ENCODE assay signal across 11 cellular contexts in genomic region chr16:83925957-83926725, GRCh38. TPM values are rescaled to one million over a fixed set of nuclear protein-coding genes. Genes with fewer than 3 reads are reported as not detected.
DNase-seq lines count a peak whose midpoint lies in the region; ATAC-seq and TF ChIP-seq lines count a peak whose summit lies in the region.
"Had no signal": no experiment of that assay in that cellular context is flagged by ENCODE, and none has a peak within 500 bp of the region (broad histone marks: within the 10 kb centered on the region; RNA-seq: fewer than 3 reads in every experiment).

No MANE protein-coding gene starts in this region.

- POLR2A ChIA-PET in GM10248 (lab: Yijun Ruan, JAX): no interaction called here
- POLR2A ChIA-PET in WTC11 (lab: Charles Lee): no interaction called here
- POLR2A ChIA-PET in naive thymus-derived CD4-positive, alpha-beta T cell (lab: Charles Lee): no interaction called here

- peak; percentile 8; the same call in 1 of the 2 replicates for ATAC-seq in WTC11
- ATAC-seq in naive thymus-derived CD4-positive, alpha-beta T cell: peak; percentile 5
- ATAC-seq in HG02884 (IDR thresholded peaks at IDR 0.05; ENCODE audit: unreplicated experiment): no peak
- ATAC-seq in HG03432 (IDR thresholded peaks at IDR 0.05; ENCODE audit: unreplicated experiment): no peak

- H3K36me3 ChIP-seq in naive thymus-derived CD4-positive, alpha-beta T cell (ENCODE audit: control insufficient read depth in 2 of 3, insufficient read depth in 3 of 3, low read length in 3 of 3): peaks cover 0 to 4% (median 3%) of the 10 kb centered on the region in 3 experiments
- H3K36me3 ChIP-seq in vagina: no peaks in the 10 kb centered on the region

- TF ChIP-seq CTCF in GM10248 (IDR thresholded peaks at IDR 0.05; ENCODE audit: control extremely low read depth, extremely low read depth, low read depth, missing control alignments) (peak; percentile 7), WTC11 (IDR thresholded peaks at IDR 0.05) (no peak), vagina (IDR thresholded peaks at IDR 0.05) (no peak)

- CTCF ChIA-PET in GM10248 (lab: Yijun Ruan, JAX): interaction anchor here (0.7 to 6.4 kb wide), 14 partner anchors 9 to 261 kb away, joined by 3 to 45 read pairs (median 4); partner anchors contain the start of genes OSGIN1 and TAF1C
- CTCF ChIA-PET in WTC11 (lab: Charles Lee): interaction anchor here (0.7 to 2.9 kb wide), 26 partner anchors 9 to 209 kb away, joined by 3 to 18 read pairs (median 4); partner anchors contain the start of genes MBTPS1, MLYCD, OSGIN1 and SLC38A8
- CTCF ChIA-PET in naive thymus-derived CD4-positive, alpha-beta T cell (lab: Charles Lee): interaction anchor here (1.0 to 1.5 kb wide), 3 partner anchors 13 to 250 kb away, joined by 3 to 5 read pairs (median 4); no protein-coding TSS in a partner anchor

- peaks cover 7% of the 10 kb centered on the region; the same call in 1 of the 2 replicates for H3K36me3 Mint-ChIP-seq in WTC11
- H3K36me3 Mint-ChIP-seq in naive thymus-derived CD4-positive, alpha-beta T cell: peaks cover 0 to 4% (median 0%) of the 10 kb centered on the region in 5 donors

- peaks cover 26% of the 10 kb centered on the region for H3K4me1 Mint-ChIP-seq in WTC11
- H3K4me1 Mint-ChIP-seq in naive thymus-derived CD4-positive, alpha-beta T cell: peaks cover 0 to 6% (median 4%) of the 10 kb centered on the region in 7 donors

- TF ChIP-seq POLR2A in vagina (IDR thresholded peaks at IDR 0.05): no peak

- DNase-seq in GM10248 (ENCODE audit: extremely low spot score) (no peak), WTC11 (ENCODE audit: low spot score) (no peak), vagina (ENCODE audit: extremely low spot score in 2 of 2) (no peak)
- DNase-seq in naive thymus-derived CD4-positive, alpha-beta T cell: no peak
- DNase-seq: NCI-H2081 treated with DMSO at 0.1 percent for 48 hours had no signal

- no peak overlapping the region for H3K27ac ChIP-seq in naive thymus-derived CD4-positive, alpha-beta T cell (ENCODE audit: low read depth, low read length)
- H3K27ac ChIP-seq in vagina: no peak overlapping the region
- H3K27ac ChIP-seq: BLaER1, HL-60, SK-N-MC had no signal

- no peaks in the 10 kb centered on the region for H3K9me3 ChIP-seq in naive thymus-derived CD4-positive, alpha-beta T cell (ENCODE audit: control insufficient read depth in 2 of 3, low read length in 3 of 3)
- H3K9me3 ChIP-seq in vagina: no peaks in the 10 kb centered on the region
- H3K9me3 ChIP-seq: BLaER1 had no signal

- peak overlapping the region; percentile 68 for H3K4me3 Mint-ChIP-seq in WTC11
- no peak overlapping the region for H3K4me3 Mint-ChIP-seq in naive thymus-derived CD4-positive, alpha-beta T cell
- H3K4me3 Mint-ChIP-seq: effector memory CD8-positive, alpha-beta T cell had no signal

- no peaks in the 10 kb centered on the region for H3K4me1 ChIP-seq in naive thymus-derived CD4-positive, alpha-beta T cell (ENCODE audit: control insufficient read depth in 2 of 2, insufficient read depth in 2 of 2, low read length in 2 of 2)
- peaks cover 11% of the 10 kb centered on the region for H3K4me1 ChIP-seq in vagina

- H3K9me3 Mint-ChIP-seq in WTC11: no peaks in the 10 kb centered on the region
- no peaks in the 10 kb centered on the region for H3K9me3 Mint-ChIP-seq in naive thymus-derived CD4-positive, alpha-beta T cell
- H3K9me3 Mint-ChIP-seq: effector memory CD8-positive, alpha-beta T cell had no signal

- H3K27me3 Mint-ChIP-seq in WTC11 (ENCODE audit: low read depth): peaks cover 2% of the 10 kb centered on the region; the same call in 1 of the 2 replicates
- no peaks in the 10 kb centered on the region for H3K27me3 Mint-ChIP-seq in naive thymus-derived CD4-positive, alpha-beta T cell
- H3K27me3 Mint-ChIP-seq: effector memory CD8-positive, alpha-beta T cell had no signal

- intact Hi-C loops in naive thymus-derived CD4-positive, alpha-beta T cell (cut with micrococcal nuclease): loop anchor here (1.0 kb wide), 2 partner anchors 100 to 249 kb away; no protein-coding TSS in a partner anchor
- intact Hi-C loops in vagina (cut with DNase I): no loop called here

- no peak overlapping the region for H3K4me3 ChIP-seq in naive thymus-derived CD4-positive, alpha-beta T cell (ENCODE audit: low read length)
- no peak overlapping the region for H3K4me3 ChIP-seq in vagina
- H3K4me3 ChIP-seq: BLaER1, SK-N-MC had no signal

- peak overlapping the region; percentile 94 for H3K27ac Mint-ChIP-seq in WTC11
- H3K27ac Mint-ChIP-seq in naive thymus-derived CD4-positive, alpha-beta T cell: peak overlapping the region in 1 of 9 donors; percentile 70

- no peaks in the 10 kb centered on the region for H3K27me3 ChIP-seq in naive thymus-derived CD4-positive, alpha-beta T cell (ENCODE audit: control insufficient read depth in 2 of 2, insufficient read depth in 2 of 2, low read length in 2 of 2)
- H3K27me3 ChIP-seq in vagina: no peaks in the 10 kb centered on the region
- H3K27me3 ChIP-seq: BLaER1 had no signal

TF ChIP-seq in WTC11, 78 proteins besides CTCF, POLR2A, EP300 and RAD21 (continues in another document):
- TF ChIP-seq ZNF671 (CRISPR knock-in tag; IDR thresholded peaks at IDR 0.05) (no peak), FOXP4 (CRISPR knock-in tag; IDR thresholded peaks at IDR 0.05) (no peak), JUN (CRISPR knock-in tag; IDR thresholded peaks at IDR 0.05) (no peak), HMGXB4 (CRISPR knock-in tag; IDR thresholded peaks at IDR 0.05) (no peak), ZNF121 (CRISPR knock-in tag; IDR thresholded peaks at IDR 0.05) (no peak), CREM (CRISPR knock-in tag; IDR thresholded peaks at IDR 0.05) (no peak), ZBTB43 (CRISPR knock-in tag; IDR thresholded peaks at IDR 0.05) (no peak), GTF2I (CRISPR knock-in tag; conservative IDR thresholded peaks at IDR 0.05) (no peak)

RNA-seq across cellular contexts. Expression of gene OSGIN1, which starts 26.9 kb away (rescaled TPM):
- 0.73 to 1.7 TPM (median 1.1 TPM) in 3 replicates for total RNA-seq in WTC11 (2021)
- 1 to 10 TPM in 3 of 5 experiments, under 1 TPM in 2; 0.34 to 8.4 (median 1.3) TPM for total RNA-seq in naive thymus-derived CD4-positive, alpha-beta T cell
- polyA plus RNA-seq in naive thymus-derived CD4-positive, alpha-beta T cell: under 1 TPM in 1 of 2 donors, not detected in 1; 0.59 TPM
- 6.4 TPM for total RNA-seq in vagina

RNA-seq across cellular contexts. Expression of gene MLYCD, which starts 27.2 kb away (rescaled TPM):
- total RNA-seq in WTC11 (2021) (5.9 to 6.3 TPM (median 6.1 TPM) in 3 replicates), vagina (8.8 TPM)
- 10 to 100 TPM in 2 of 5 experiments, 1 to 10 TPM in 3; 6.6 to 11.4 (median 8.1) TPM for total RNA-seq in naive thymus-derived CD4-positive, alpha-beta T cell
- 1 to 10 TPM; 1.8 to 2.6 TPM for polyA plus RNA-seq in naive thymus-derived CD4-positive, alpha-beta T cell

RNA-seq across cellular contexts. Expression of gene NECAB2, which starts 41.9 kb away (rescaled TPM):
- total RNA-seq in WTC11 (2021): 2.9 to 4.9 TPM (median 4.4 TPM) in 3 replicates
- total RNA-seq in naive thymus-derived CD4-positive, alpha-beta T cell: not detected
- polyA plus RNA-seq in naive thymus-derived CD4-positive, alpha-beta T cell: not detected
- not detected for total RNA-seq in vagina

Comparison
In these comparisons a context has a peak if more than half of its experiments do, and no peak if none do; other contexts are left out.
1. ATAC-seq: peak in WTC11 (single experiment) and naive thymus-derived CD4-positive, alpha-beta T cell (single experiment); none in HG02884 (single experiment) and HG03432 (single experiment).